24 cellular contexts compared by ENCODE assay signal in genomic region chr1:93434088-93434487, GRCh38.
"Had no signal": no experiment of that assay in that cellular context is flagged by ENCODE, and none has a peak within 500 bp of the region (broad histone marks: within the 10 kb centered on the region; RNA-seq: fewer than 3 reads in every experiment).

No MANE protein-coding gene starts in this region.

- H3K9ac ChIP-seq: neural progenitor cell had no signal

- H3K27me3 ChIP-seq: hepatocyte, neural progenitor cell, sigmoid colon, tibial nerve, upper lobe of left lung had no signal

- H2AFZ ChIP-seq: hepatocyte, neural progenitor cell had no signal

- H3K4me1 ChIP-seq: neural progenitor cell, psoas muscle, sigmoid colon, tibial nerve, upper lobe of left lung had no signal

- H3K4me2 ChIP-seq: hepatocyte, neural progenitor cell had no signal

- H3K36me3 ChIP-seq: neural progenitor cell, sigmoid colon, thoracic aorta, tibial nerve, upper lobe of left lung had no signal

- H3K79me2 ChIP-seq: hepatocyte had no signal

- DNase-seq: cortex of kidney; effector memory CD8-positive, alpha-beta T cell; head of caudate nucleus; kidney; naive thymus-derived CD4-positive, alpha-beta T cell; nucleus accumbens; psoas muscle; right cardiac atrium; sigmoid colon; stimulated activated CD4-positive, alpha-beta T cell treated with anti-CD3 and anti-CD28 coated beads, Interleukin-4, amount 100 ng/mL, for 24 hours; stimulated activated naive B cell treated with anti-CD40 and anti-IgM and Interleukin-4, amounts not matched to agents 10 μg/mL and 1 μg/mL and 100 μg/mL, for 72 hours had no signal

- H3K27ac Mint-ChIP-seq: effector memory CD8-positive, alpha-beta T cell; memory B cell; mesothelial cell of epicardium; naive thymus-derived CD4-positive, alpha-beta T cell; nephron; neural progenitor cell; stimulated activated naive B cell treated with anti-CD40 and anti-IgM and Interleukin-4, amounts not matched to agents 10 μg/mL and 1 μg/mL and 100 μg/mL, for 72 hours; stimulated activated naive CD8-positive, alpha-beta T cell treated with anti-CD3 and anti-CD28 coated beads, Interleukin-15, Interleukin-2, amounts not matched to agents 100 ng/mL and 50 ng/mL, for 24 hours had no signal

- H3K4me1 Mint-ChIP-seq: naive thymus-derived CD4-positive, alpha-beta T cell; stimulated activated naive B cell treated with anti-CD40 and anti-IgM and Interleukin-4, amounts not matched to agents 10 μg/mL and 1 μg/mL and 100 μg/mL, for 72 hours had no signal

- H3K36me3 Mint-ChIP-seq: memory B cell; mesothelial cell of epicardium; naive thymus-derived CD4-positive, alpha-beta T cell; neural progenitor cell; stimulated activated naive B cell treated with anti-CD40 and anti-IgM and Interleukin-4, amounts not matched to agents 10 μg/mL and 1 μg/mL and 100 μg/mL, for 72 hours had no signal

- H3K4me3 ChIP-seq: hepatocyte, lung, neural progenitor cell, psoas muscle, sigmoid colon, thoracic aorta, tibial nerve, upper lobe of left lung had no signal

- H3K27me3 Mint-ChIP-seq: memory B cell; stimulated activated naive B cell treated with anti-CD40 and anti-IgM and Interleukin-4, amounts not matched to agents 10 μg/mL and 1 μg/mL and 100 μg/mL, for 72 hours had no signal

- ATAC-seq: effector memory CD8-positive, alpha-beta T cell; naive thymus-derived CD4-positive, alpha-beta T cell had no signal

- FAIRE-seq: endometrium, frontal cortex, kidney, urothelium cell line had no signal

- H3K9me3 ChIP-seq: psoas muscle, sigmoid colon, thoracic aorta, tibial nerve, upper lobe of left lung had no signal

- H3K27ac ChIP-seq: hepatocyte, neural progenitor cell, psoas muscle, sigmoid colon, thoracic aorta, tibial nerve had no signal

- H3K9me3 Mint-ChIP-seq: effector memory CD8-positive, alpha-beta T cell; memory B cell; mesothelial cell of epicardium; nephron; stimulated activated naive B cell treated with anti-CD40 and anti-IgM and Interleukin-4, amounts not matched to agents 10 μg/mL and 1 μg/mL and 100 μg/mL, for 72 hours; stimulated activated naive CD8-positive, alpha-beta T cell treated with anti-CD3 and anti-CD28 coated beads, Interleukin-15, Interleukin-2, amounts not matched to agents 100 ng/mL and 50 ng/mL, for 24 hours had no signal

- H3K4me3 Mint-ChIP-seq: effector memory CD8-positive, alpha-beta T cell; memory B cell; mesothelial cell of epicardium; naive thymus-derived CD4-positive, alpha-beta T cell; nephron; neural progenitor cell; stimulated activated naive B cell treated with anti-CD40 and anti-IgM and Interleukin-4, amounts not matched to agents 10 μg/mL and 1 μg/mL and 100 μg/mL, for 72 hours; stimulated activated naive CD8-positive, alpha-beta T cell treated with anti-CD3 and anti-CD28 coated beads, Interleukin-15, Interleukin-2, amounts not matched to agents 100 ng/mL and 50 ng/mL, for 24 hours had no signal
